20 cellular contexts compared by ENCODE assay signal in the genomic region with DNA sequence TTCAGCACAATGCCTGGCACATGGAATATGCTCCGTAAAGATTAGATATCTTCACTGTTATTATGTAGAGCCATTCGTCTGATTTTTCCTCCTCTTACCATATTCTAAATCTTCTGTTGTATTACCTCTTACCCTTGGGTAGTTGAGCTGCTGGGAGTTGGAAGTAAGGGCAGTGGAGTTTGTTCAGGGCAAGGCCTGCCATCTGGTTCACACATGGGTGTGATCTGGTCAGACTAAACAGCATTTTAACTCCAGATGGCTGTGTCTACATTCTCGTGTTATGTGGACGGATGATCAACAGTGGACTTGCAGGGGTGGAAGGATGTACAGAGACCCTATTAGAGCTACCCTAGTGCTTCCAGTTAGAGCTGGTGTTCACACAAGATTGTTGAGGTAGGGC.
DNase-seq lines count a peak whose midpoint lies in the region; ATAC-seq, FAIRE-seq and TF ChIP-seq lines count a peak whose summit lies in the region.
"Had no signal": no experiment of that assay in that cellular context is flagged by ENCODE, and none has a peak within 500 bp of the region (broad histone marks: within the 10 kb centered on the region; RNA-seq: fewer than 3 reads in every experiment).

No MANE protein-coding gene starts in this region.

- H4K8ac ChIP-seq in H1 (ENCODE audit: extremely low read depth, insufficient read depth, low read length) = no peak overlapping the region

- no peak overlapping the region for H4K5ac ChIP-seq in H1 (ENCODE audit: insufficient read length, low read depth, low read length)

- H2AFZ ChIP-seq in H1 (ENCODE audit: low read length) = no peak overlapping the region
- H2AFZ ChIP-seq: GM23248 had no signal

- H3K23me2 ChIP-seq in H1 (ENCODE audit: low read depth, low read length) = no peaks in the 10 kb centered on the region; the same call in 1 of the 2 replicates

- peak overlapping the region; percentile 16 for H4K91ac ChIP-seq in H1 (replicated peaks; ENCODE audit: insufficient read length, low read length)

- no peak overlapping the region for H3K4ac ChIP-seq in H1 (replicated peaks; ENCODE audit: insufficient read length, low read depth, low read length)

- H3K4me1 ChIP-seq in H1 (replicated peaks in 1 of 4; ENCODE audit: control insufficient read depth in 3 of 4, insufficient read depth in 4 of 4, low read length in 3 of 4) = peaks cover 0 to 16% (median 14%) of the 10 kb centered on the region in 4 experiments; a peak in 5 of 7 replicates
- peaks cover 0 to 5% of the 10 kb centered on the region in 2 donors for H3K4me1 ChIP-seq in small intestine (ENCODE audit: control insufficient read depth in 2 of 2, insufficient read depth in 1 of 2, low read depth in 1 of 2, low read length in 1 of 2)
- H3K4me1 ChIP-seq: BLaER1 treated with 17β-estradiol and CSF1 and Interleukin-3, amounts not matched to agents 10 nM and 100 nM had no signal

- TF ChIP-seq POLR2A in GM12892 (IDR thresholded peaks at IDR 0.05; ENCODE audit: low read depth, low read length) (no peak), H1 (IDR thresholded peaks at IDR 0.05; ENCODE audit: control extremely low read depth in 1 of 2, low read depth in 2 of 2, low read length in 2 of 2) (no peak)

- no peak overlapping the region for H3K9ac ChIP-seq in H1 (replicated peaks in 1 of 4; ENCODE audit: extremely low read depth in 1 of 4, low read depth in 3 of 4, low read length in 3 of 4)
- H3K9ac ChIP-seq: BLaER1 treated with 17β-estradiol and CSF1 and Interleukin-3, amounts not matched to agents 10 nM and 100 nM; GM23248 had no signal

- no peaks in the 10 kb centered on the region for H3K9me3 ChIP-seq in H1 (ENCODE audit: insufficient read depth in 2 of 2, low read depth in 1 of 2, low read length in 1 of 2)
- no peaks in the 10 kb centered on the region for H3K9me3 ChIP-seq in small intestine (ENCODE audit: control insufficient read depth, low read depth)
- H3K9me3 ChIP-seq: BLaER1 treated with 17β-estradiol and CSF1 and Interleukin-3, amounts not matched to agents 10 nM and 100 nM had no signal

- no peak for ATAC-seq in HG03457 (IDR thresholded peaks at IDR 0.05; ENCODE audit: unreplicated experiment)
- ATAC-seq: K562 had no signal

- DNase-seq in GM12892 (ENCODE audit: insufficient read length) (no peak), NCI-H82 treated with DMSO at 0.1 percent for 48 hours (lab: John Stamatoyannopoulos, UW; ENCODE audit: unreplicated experiment) (peak; percentile 43), H1 (ENCODE audit: low read depth in 1 of 2, low spot score in 2 of 2) (no peak), small intestine (peak; percentile 89), D341Med (ENCODE audit: low spot score) (no peak)
- no peak for DNase-seq in activated CD4-positive, alpha-beta T cell treated with anti-CD3 and anti-CD28 coated beads, Interleukin-2, amount 50 U/mL, for 48 hours
- DNase-seq: CD8-positive, alpha-beta memory T cell; GDM1; GM23248; NCI-H1092 treated with DMSO at 0.1 percent for 48 hours; NCI-H146; NCI-H2029 treated with DMSO at 0.1 percent for 48 hours; NCI-H2171 treated with DMSO at 0.1 percent for 48 hours; NCI-H446; RPMI8226; SHP77 treated with DMSO at 0.1 percent for 48 hours had no signal

- no peak overlapping the region for H3K14ac ChIP-seq in H1 (ENCODE audit: insufficient read length)

- H2BK15ac ChIP-seq in H1 (ENCODE audit: low read length) = no peak overlapping the region

- H2BK12ac ChIP-seq in H1 (ENCODE audit: low read depth, low read length) = peak overlapping the region; percentile 20; the same call in 1 of the 2 replicates

- H3K4me3 ChIP-seq in H1 (ENCODE audit: extremely low read depth in 1 of 4, insufficient read depth in 2 of 4, low read depth in 3 of 4, low read length in 4 of 4) (no peak overlapping the region), small intestine (ENCODE audit: low read depth in 1 of 2, low read length in 2 of 2) (no peak overlapping the region)
- H3K4me3 ChIP-seq: BLaER1 treated with 17β-estradiol and CSF1 and Interleukin-3, amounts not matched to agents 10 nM and 100 nM; GM23248; K562 had no signal

- H2BK20ac ChIP-seq in H1 (ENCODE audit: low read length) = no peak overlapping the region

- no peak overlapping the region for H3K23ac ChIP-seq in H1 (ENCODE audit: insufficient read length)

- H2BK120ac ChIP-seq in H1 (replicated peaks; ENCODE audit: low read depth, low read length) = peak overlapping the region; percentile 20

- no peaks in the 10 kb centered on the region for H3K36me3 ChIP-seq in H1 (ENCODE audit: control insufficient read depth in 2 of 4, insufficient read depth in 4 of 4, low read length in 3 of 4)
- H3K36me3 ChIP-seq in small intestine (ENCODE audit: control insufficient read depth in 2 of 2, insufficient read depth in 2 of 2, low read length in 2 of 2) = no peaks in the 10 kb centered on the region
- H3K36me3 ChIP-seq: BLaER1 treated with 17β-estradiol and CSF1 and Interleukin-3, amounts not matched to agents 10 nM and 100 nM had no signal

- no peak overlapping the region for H3K4me2 ChIP-seq in H1 (ENCODE audit: insufficient read depth in 1 of 2, low read depth in 2 of 2, low read length in 2 of 2)
- H3K4me2 ChIP-seq: BLaER1 treated with 17β-estradiol and CSF1 and Interleukin-3, amounts not matched to agents 10 nM and 100 nM had no signal

- no peak for TF ChIP-seq EP300 in H1 (IDR thresholded peaks at IDR 0.05; ENCODE audit: borderline replicate concordance in 1 of 2, low read depth in 2 of 2, low read length in 2 of 2)

- H3K27ac ChIP-seq in H1 (ENCODE audit: low read depth, low read length) = no peak overlapping the region
- peak overlapping the region; percentile 2 to 18 for H3K27ac ChIP-seq in small intestine (ENCODE audit: low read depth in 1 of 2, low read length in 1 of 2)
- H3K27ac ChIP-seq: BLaER1 treated with 17β-estradiol and CSF1 and Interleukin-3, amounts not matched to agents 10 nM and 100 nM; GM23248 had no signal

- TF ChIP-seq CTCF in H1 (IDR thresholded peaks at IDR 0.05; ENCODE audit: control extremely low read depth in 1 of 3, insufficient read depth in 1 of 3, low read depth in 1 of 3, low read length in 3 of 3) = no peak

- 85% methylated on average over 4 of the region's 4 CpGs; no CpG with 5 or more reads in 1 of the 2 experiments for WGBS in H1 (ENCODE audit: extremely low coverage in 1 of 2, insufficient coverage in 1 of 2, insufficient read length in 1 of 2, insufficient replicate concordance in 2 of 2, low coverage in 1 of 2, low lambda C conversion rate in 2 of 2, missing lambda C conversion rate in 1 of 2), 2 experiments
- 20 to 56% (median 42%) methylated on average over 4 of the region's 4 CpGs for WGBS in small intestine, 3 donors

- CTCF ChIA-PET in H1 (lab: Charles Lee; ENCODE audit: partially characterized antibody) = no interaction called here

- H3K79me2 ChIP-seq in H1 (ENCODE audit: control insufficient read depth in 1 of 2, insufficient read depth in 2 of 2, low read length in 2 of 2) = no peaks in the 10 kb centered on the region

- H3K27me3 ChIP-seq in H1 (replicated peaks in 1 of 4; ENCODE audit: control insufficient read depth in 3 of 4, extremely low read depth in 1 of 4, insufficient read depth in 3 of 4, low read length in 3 of 4) = no peaks in the 10 kb centered on the region
- H3K27me3 ChIP-seq in small intestine (ENCODE audit: control insufficient read depth in 2 of 2, insufficient read depth in 2 of 2, low read length in 2 of 2) = no peaks in the 10 kb centered on the region
- H3K27me3 ChIP-seq: BLaER1 treated with 17β-estradiol and CSF1 and Interleukin-3, amounts not matched to agents 10 nM and 100 nM had no signal

- H2BK5ac ChIP-seq in H1 (ENCODE audit: low read depth, low read length) = 0 out of 2 replicates have a peak overlapping the region, but pooled peaks have one; percentile 3

- no peaks in the 10 kb centered on the region for H3K79me1 ChIP-seq in H1 (ENCODE audit: low read depth, low read length)

- FAIRE-seq in GM12892 (lab: Jason Lieb, UNC) (peak; percentile 50), H1 (lab: Jason Lieb, UNC) (no peak), small intestine (lab: Jason Lieb, UNC) (no peak)
- FAIRE-seq: GM19239, K562 had no signal

- no peak overlapping the region for H3K56ac ChIP-seq in H1 (replicated peaks; ENCODE audit: insufficient read length, low read depth, low read length)

- TF ChIP-seq RAD21 in H1 (IDR thresholded peaks at IDR 0.05 in 1 of 2, conservative IDR thresholded peaks at IDR 0.05 in 1 of 2; ENCODE audit: low read depth in 2 of 2, low read length in 2 of 2) = no peak

- H3K18ac ChIP-seq in H1 (ENCODE audit: extremely low read depth, low read length) = no peak overlapping the region

- no peaks in the 10 kb centered on the region for H4K20me1 ChIP-seq in H1 (replicated peaks in 1 of 2; ENCODE audit: control insufficient read depth in 1 of 2, insufficient read depth in 2 of 2, low read length in 2 of 2)
- H4K20me1 ChIP-seq: BLaER1 treated with 17β-estradiol and CSF1 and Interleukin-3, amounts not matched to agents 10 nM and 100 nM had no signal

- H2AK5ac ChIP-seq in H1 (ENCODE audit: low read depth, low read length) = peak overlapping the region; percentile 53; the same call in 1 of the 2 replicates

- POLR2A ChIA-PET in H1 (lab: Charles Lee; ENCODE audit: partially characterized antibody) = interaction anchor here (0.6 kb wide), 1 partner anchor 8 kb away, joined by 3 read pairs; no protein-coding TSS in a partner anchor

TF ChIP-seq in H1, 55 proteins besides CTCF, POLR2A, EP300 and RAD21:
- TF ChIP-seq BCL11A (IDR thresholded peaks at IDR 0.05; ENCODE audit: low read depth in 2 of 2, low read length in 2 of 2) (no peak), TBP (IDR thresholded peaks at IDR 0.05; ENCODE audit: low read depth, low read length) (no peak), ASH2L (IDR thresholded peaks at IDR 0.05; ENCODE audit: low read length) (no peak), CEBPB (IDR thresholded peaks at IDR 0.05; ENCODE audit: low read depth, low read length) (no peak), POU5F1 (IDR thresholded peaks at IDR 0.05; ENCODE audit: low read depth, low read length) (no peak), RXRA (IDR thresholded peaks at IDR 0.05; ENCODE audit: insufficient read depth, low read depth, low read length) (no peak), TCF12 (IDR thresholded peaks at IDR 0.05; ENCODE audit: low read depth, low read length) (no peak), SAP30 (IDR thresholded peaks at IDR 0.05; ENCODE audit: insufficient read depth, insufficient replicate concordance, low read length) (no peak), EZH2 (IDR thresholded peaks at IDR 0.05; ENCODE audit: low read depth, low read length, severe bottlenecking) (no peak), MAFK (IDR thresholded peaks at IDR 0.05; ENCODE audit: low read depth, low read length) (no peak), KDM4A (IDR thresholded peaks at IDR 0.05; ENCODE audit: low read depth, low read length, severe bottlenecking) (no peak), HDAC2 (IDR thresholded peaks at IDR 0.05; ENCODE audit: borderline replicate concordance in 1 of 2, low read depth in 2 of 2, low read length in 2 of 2) (no peak), SIRT6 (IDR thresholded peaks at IDR 0.05; ENCODE audit: low read length) (no peak), RFX5 (IDR thresholded peaks at IDR 0.05; ENCODE audit: borderline replicate concordance, low read depth, low read length) (no peak), YY1 (IDR thresholded peaks at IDR 0.05; ENCODE audit: low read depth, low read length) (no peak)

Comparison
In these comparisons a context has a peak if more than half of its experiments do, and no peak if none do; other contexts are left out.
1. DNase-seq: peak in NCI-H82 treated with DMSO at 0.1 percent for 48 hours (single experiment) and small intestine (single experiment); none in GM12892 (single experiment), H1 (0 of 2), D341Med (single experiment) and activated CD4-positive, alpha-beta T cell treated with anti-CD3 and anti-CD28 coated beads, Interleukin-2, amount 50 U/mL, for 48 hours (0 of 2).